In genomic region chr1:84481317-84481716, GRCh38 we compare ENCODE assay signal across 14 cellular contexts. TPM values are rescaled to one million over a fixed set of nuclear protein-coding genes. Genes with fewer than 3 reads are reported as not detected.
DNase-seq lines count a peak whose midpoint lies in the region; ATAC-seq and TF ChIP-seq lines count a peak whose summit lies in the region.
"Had no signal": no experiment of that assay in that cellular context is flagged by ENCODE, and none has a peak within 500 bp of the region (broad histone marks: within the 10 kb centered on the region; RNA-seq: fewer than 3 reads in every experiment).

No MANE protein-coding gene starts in this region.

- H3K79me2 ChIP-seq in GM23248 (ENCODE audit: insufficient read depth), result peaks cover 69% of the 10 kb centered on the region

- H3K9me2 ChIP-seq in GM23248 (ENCODE audit: insufficient read depth), result no peaks in the 10 kb centered on the region

- 98 to 100% methylated on average over 2 of the region's 2 CpGs for WGBS in GM23248 (ENCODE audit: low coverage in 1 of 2, low lambda C conversion rate in 2 of 2, missing lambda C conversion rate in 2 of 2), 2 experiments

- no peak overlapping the region for H3K27ac ChIP-seq in BLaER1 treated with 17β-estradiol and CSF1 and Interleukin-3, amounts not matched to agents 10 nM and 100 nM
- H3K27ac ChIP-seq in GM23248 (no peak overlapping the region), brain microvascular endothelial cell (no peak overlapping the region), lower lobe of right lung (no peak overlapping the region)
- H3K27ac ChIP-seq: cardiac muscle cell, SJCRH30 had no signal

- POLR2A ChIA-PET in activated CD8-positive, alpha-beta T cell treated with anti-CD3 and anti-CD28 coated beads, Interleukin-2, amount 10 ng/mL, durations not matched to agents 7 days and 5 days (lab: Charles Lee), result interaction anchor here (2.7 to 5.2 kb wide), 2 partner anchors 24 to 93 kb away, joined by 20 to 43 read pairs; partner anchors contain the start of genes CTBS, GNG5 and SPATA1

- H3K9ac ChIP-seq in BLaER1 treated with 17β-estradiol and CSF1 and Interleukin-3, amounts not matched to agents 10 nM and 100 nM, result peak overlapping the region in 1 of 11 experiments; percentile 88; a peak in 2 of 22 replicates
- no peak overlapping the region for H3K9ac ChIP-seq in GM23248

- peak overlapping the region in 6 of 10 experiments; percentile 5 to 82 (median 73); a peak in 4 of 20 replicates for H3K4me3 ChIP-seq in BLaER1 treated with 17β-estradiol and CSF1 and Interleukin-3, amounts not matched to agents 10 nM and 100 nM
- H3K4me3 ChIP-seq in GM23248 (no peak overlapping the region), brain microvascular endothelial cell (ENCODE audit: low read depth, low read length) (no peak overlapping the region), lower lobe of right lung (no peak overlapping the region)
- H3K4me3 ChIP-seq: cardiac muscle cell, SJCRH30 had no signal

- CTCF ChIA-PET in activated CD8-positive, alpha-beta T cell treated with anti-CD3 and anti-CD28 coated beads, Interleukin-2, amount 10 ng/mL, durations not matched to agents 7 days and 5 days (lab: Charles Lee), result interaction anchor here (0.9 to 3.4 kb wide), 4 partner anchors 25 to 291 kb away, joined by 3 to 16 read pairs (median 8); partner anchors contain the start of genes GNG5 and SPATA1

- H3K4me1 Mint-ChIP-seq in activated CD8-positive, alpha-beta T cell treated with anti-CD3 and anti-CD28 coated beads, Interleukin-2, amount 10 ng/mL, durations not matched to agents 7 days and 5 days (ENCODE audit: low read depth), result peaks cover 36% of the 10 kb centered on the region
- H3K4me1 Mint-ChIP-seq in naive B cell, result peaks cover 39 to 48% (median 45%) of the 10 kb centered on the region in 3 donors

- no peak for ATAC-seq in activated CD8-positive, alpha-beta T cell treated with anti-CD3 and anti-CD28 coated beads, Interleukin-2, amount 10 ng/mL, durations not matched to agents 7 days and 5 days
- no peak for ATAC-seq in naive B cell (ENCODE audit: low read depth in 2 of 2)
- no peak for ATAC-seq in lower lobe of right lung

- H3K27me3 ChIP-seq in BLaER1 treated with 17β-estradiol and CSF1 and Interleukin-3, amounts not matched to agents 10 nM and 100 nM, result peaks cover 0 to 5% (median 0%) of the 10 kb centered on the region in 11 experiments; a peak in 3 of 22 replicates
- H3K27me3 ChIP-seq in GM23248 (replicated peaks; ENCODE audit: insufficient read depth), result no peaks in the 10 kb centered on the region
- H3K27me3 ChIP-seq in brain microvascular endothelial cell (replicated peaks), result no peaks in the 10 kb centered on the region
- peaks cover 7% of the 10 kb centered on the region for H3K27me3 ChIP-seq in lower lobe of right lung (ENCODE audit: low read depth)
- H3K27me3 ChIP-seq: SJCRH30 had no signal

- H3K36me3 ChIP-seq in BLaER1 treated with 17β-estradiol and CSF1 and Interleukin-3, amounts not matched to agents 10 nM and 100 nM, result peaks cover 44 to 57% (median 53%) of the 10 kb centered on the region in 11 experiments
- peaks cover 18% of the 10 kb centered on the region for H3K36me3 ChIP-seq in GM23248 (ENCODE audit: low read depth)
- H3K36me3 ChIP-seq in brain microvascular endothelial cell (replicated peaks), result peaks cover 6% of the 10 kb centered on the region
- peaks cover 40% of the 10 kb centered on the region for H3K36me3 ChIP-seq in lower lobe of right lung

- DNase-seq in GM23248, result no peak
- no peak for DNase-seq in activated CD8-positive, alpha-beta T cell treated with anti-CD3 and anti-CD28 coated beads, Interleukin-2, amount 10 ng/mL, durations not matched to agents 7 days and 5 days
- DNase-seq in naive B cell, result no peak
- DNase-seq in brain microvascular endothelial cell, result no peak
- DNase-seq in lower lobe of right lung, result no peak
- no peak for DNase-seq in head of caudate nucleus
- DNase-seq: NCI-H2029 treated with DMSO at 0.1 percent for 48 hours; NK-92 treated with Interleukin-12 subunit alpha and Interleukin-12 subunit beta, amount 100 ng/mL, for 24 hours; SJCRH30; stimulated activated CD4-positive, alpha-beta T cell treated with anti-CD3 and anti-CD28 coated beads, Interleukin-4, amount 100 ng/mL, for 24 hours; stimulated activated naive CD4-positive, alpha-beta T cell treated with Interleukin-2 at 50 U/mL for 16 hours had no signal

- TF ChIP-seq CTCF in brain microvascular endothelial cell (IDR thresholded peaks at IDR 0.05; ENCODE audit: low read depth, low read length, missing control alignments), result no peak
- TF ChIP-seq CTCF in lower lobe of right lung (IDR thresholded peaks at IDR 0.05), result no peak

- in situ Hi-C loops in GM23248 (cut with MboI) (loop anchor here (25.0 kb wide), 1 partner anchor 456 kb away; no protein-coding TSS in a partner anchor), brain microvascular endothelial cell (cut with HindIII; ENCODE audit: low pct_ligation_motif_present, low sequenced_read_pairs) (loop anchor here (25.0 kb wide), 1 partner anchor 131 kb away; no protein-coding TSS in a partner anchor)

- H2AFZ ChIP-seq in GM23248, result no peak overlapping the region

- H3K9me3 ChIP-seq in BLaER1 treated with 17β-estradiol and CSF1 and Interleukin-3, amounts not matched to agents 10 nM and 100 nM (replicated peaks in 1 of 11), result peaks cover 18 to 34% (median 26%) of the 10 kb centered on the region in 11 experiments
- no peaks in the 10 kb centered on the region for H3K9me3 ChIP-seq in GM23248 (ENCODE audit: low read depth)
- H3K9me3 ChIP-seq in lower lobe of right lung, result no peaks in the 10 kb centered on the region
- H3K9me3 ChIP-seq: SJCRH30 had no signal

- H3K4me3 Mint-ChIP-seq in activated CD8-positive, alpha-beta T cell treated with anti-CD3 and anti-CD28 coated beads, Interleukin-2, amount 10 ng/mL, durations not matched to agents 7 days and 5 days, result peak overlapping the region; percentile 20
- H3K4me3 Mint-ChIP-seq in naive B cell, result peak overlapping the region in 6 of 8 donors; percentile 4 to 98 (median 44)

- H3K4me2 ChIP-seq in BLaER1 treated with 17β-estradiol and CSF1 and Interleukin-3, amounts not matched to agents 10 nM and 100 nM, result peak overlapping the region; percentile 54 to 97 (median 91)
- H3K4me2 ChIP-seq in GM23248 (ENCODE audit: unreplicated experiment), result peak overlapping the region; percentile 95

- intact Hi-C loops in lower lobe of right lung (cut with DNase I) (no loop called here), head of caudate nucleus (cut with DNase I) (no loop called here)

- H3K36me3 Mint-ChIP-seq in activated CD8-positive, alpha-beta T cell treated with anti-CD3 and anti-CD28 coated beads, Interleukin-2, amount 10 ng/mL, durations not matched to agents 7 days and 5 days (ENCODE audit: low read depth), result peaks cover 61% of the 10 kb centered on the region
- H3K36me3 Mint-ChIP-seq in naive B cell, result peaks cover 19 to 33% of the 10 kb centered on the region in 2 donors

- peaks cover 0 to 66% (median 28%) of the 10 kb centered on the region in 11 experiments; a peak in 13 of 22 replicates for H4K20me1 ChIP-seq in BLaER1 treated with 17β-estradiol and CSF1 and Interleukin-3, amounts not matched to agents 10 nM and 100 nM
- H4K20me1 ChIP-seq in GM23248 (ENCODE audit: insufficient read depth), result no peaks in the 10 kb centered on the region

- H3F3A ChIP-seq in GM23248 (ENCODE audit: insufficient read depth), result no peaks in the 10 kb centered on the region

- H3K4me1 ChIP-seq in BLaER1 treated with 17β-estradiol and CSF1 and Interleukin-3, amounts not matched to agents 10 nM and 100 nM, result peaks cover 12 to 27% (median 19%) of the 10 kb centered on the region in 10 experiments
- H3K4me1 ChIP-seq in GM23248 (ENCODE audit: insufficient read depth), result peaks cover 25% of the 10 kb centered on the region
- peaks cover 27% of the 10 kb centered on the region for H3K4me1 ChIP-seq in lower lobe of right lung

- H3K9me3 Mint-ChIP-seq in activated CD8-positive, alpha-beta T cell treated with anti-CD3 and anti-CD28 coated beads, Interleukin-2, amount 10 ng/mL, durations not matched to agents 7 days and 5 days (ENCODE audit: insufficient read depth), result peaks cover 10% of the 10 kb centered on the region
- H3K9me3 Mint-ChIP-seq in naive B cell, result peaks cover 6 to 18% (median 8%) of the 10 kb centered on the region in 7 donors

- peaks cover 6% of the 10 kb centered on the region for H3K27me3 Mint-ChIP-seq in activated CD8-positive, alpha-beta T cell treated with anti-CD3 and anti-CD28 coated beads, Interleukin-2, amount 10 ng/mL, durations not matched to agents 7 days and 5 days (ENCODE audit: low read depth)
- peaks cover 10 to 13% (median 11%) of the 10 kb centered on the region in 3 donors for H3K27me3 Mint-ChIP-seq in naive B cell

- H3K27ac Mint-ChIP-seq in activated CD8-positive, alpha-beta T cell treated with anti-CD3 and anti-CD28 coated beads, Interleukin-2, amount 10 ng/mL, durations not matched to agents 7 days and 5 days, result no peak overlapping the region
- H3K27ac Mint-ChIP-seq in naive B cell, result no peak overlapping the region

RNA-seq across cellular contexts. Expression of gene RPF1, which starts 2.3 kb away (rescaled TPM):
- 18.8 and 33.0 TPM in 2 replicates for total RNA-seq in GM23248 (2014; rRNA removed; shearing (Covaris generic))
- polyA plus RNA-seq in GM23248 (2016; fragmentation: Nextera tagmentation; extraction: Ambion mirVana) (29.6 and 32.6 TPM in 2 replicates), naive B cell (ENCODE audit: low read depth in 6 of 6) (100 to 1,000 TPM in 1 of 6 donors, 10 to 100 TPM in 5; 54.8 to 110 (median 60.0) TPM)
- 10 to 100 TPM; 41.6 to 44.1 TPM for total RNA-seq in activated CD8-positive, alpha-beta T cell treated with anti-CD3 and anti-CD28 coated beads, Interleukin-2, amount 10 ng/mL, durations not matched to agents 7 days and 5 days
- total RNA-seq in lower lobe of right lung, result 31.1 TPM

RNA-seq across cellular contexts. Expression of gene SPATA1, which starts 24.9 kb away (rescaled TPM):
- not detected in 2 replicates for total RNA-seq in GM23248 (2014; rRNA removed; shearing (Covaris generic))
- polyA plus RNA-seq in GM23248 (2016; fragmentation: Nextera tagmentation; extraction: Ambion mirVana), result 0.68 and 1.0 TPM in 2 replicates
- total RNA-seq in activated CD8-positive, alpha-beta T cell treated with anti-CD3 and anti-CD28 coated beads, Interleukin-2, amount 10 ng/mL, durations not matched to agents 7 days and 5 days, result 1 to 10 TPM; 3.3 to 3.4 TPM
- polyA plus RNA-seq in naive B cell (ENCODE audit: low read depth in 6 of 6), result under 1 TPM in 3 of 6 donors, not detected in 3; 0.23 to 0.96 (median 0.25) TPM
- 2.5 TPM for total RNA-seq in lower lobe of right lung
- total RNA-seq: kidney epithelial cell had no signal

RNA-seq across cellular contexts. Expression of gene GNG5, which starts 25.1 kb away (rescaled TPM):
- total RNA-seq in GM23248 (2014; rRNA removed; shearing (Covaris generic)), result 34.7 and 38.9 TPM in 2 replicates
- polyA plus RNA-seq in GM23248 (2016; fragmentation: Nextera tagmentation; extraction: Ambion mirVana) (400 and 422 TPM in 2 replicates), naive B cell (ENCODE audit: low read depth in 6 of 6) (100 to 1,000 TPM; 277 to 361 (median 296) TPM)
- 100 to 1,000 TPM in 1 of 2 experiments, 10 to 100 TPM in 1; 99.0 to 106 TPM for total RNA-seq in activated CD8-positive, alpha-beta T cell treated with anti-CD3 and anti-CD28 coated beads, Interleukin-2, amount 10 ng/mL, durations not matched to agents 7 days and 5 days
- total RNA-seq in lower lobe of right lung, result 119 TPM

Comparison
In these comparisons a context has a peak if more than half of its experiments do, and no peak if none do; other contexts are left out.
1. H3K4me3 ChIP-seq: peak in BLaER1 treated with 17β-estradiol and CSF1 and Interleukin-3, amounts not matched to agents 10 nM and 100 nM (6 of 10); none in GM23248 (single experiment), brain microvascular endothelial cell (single experiment) and lower lobe of right lung (single experiment).